In the genomic region with DNA sequence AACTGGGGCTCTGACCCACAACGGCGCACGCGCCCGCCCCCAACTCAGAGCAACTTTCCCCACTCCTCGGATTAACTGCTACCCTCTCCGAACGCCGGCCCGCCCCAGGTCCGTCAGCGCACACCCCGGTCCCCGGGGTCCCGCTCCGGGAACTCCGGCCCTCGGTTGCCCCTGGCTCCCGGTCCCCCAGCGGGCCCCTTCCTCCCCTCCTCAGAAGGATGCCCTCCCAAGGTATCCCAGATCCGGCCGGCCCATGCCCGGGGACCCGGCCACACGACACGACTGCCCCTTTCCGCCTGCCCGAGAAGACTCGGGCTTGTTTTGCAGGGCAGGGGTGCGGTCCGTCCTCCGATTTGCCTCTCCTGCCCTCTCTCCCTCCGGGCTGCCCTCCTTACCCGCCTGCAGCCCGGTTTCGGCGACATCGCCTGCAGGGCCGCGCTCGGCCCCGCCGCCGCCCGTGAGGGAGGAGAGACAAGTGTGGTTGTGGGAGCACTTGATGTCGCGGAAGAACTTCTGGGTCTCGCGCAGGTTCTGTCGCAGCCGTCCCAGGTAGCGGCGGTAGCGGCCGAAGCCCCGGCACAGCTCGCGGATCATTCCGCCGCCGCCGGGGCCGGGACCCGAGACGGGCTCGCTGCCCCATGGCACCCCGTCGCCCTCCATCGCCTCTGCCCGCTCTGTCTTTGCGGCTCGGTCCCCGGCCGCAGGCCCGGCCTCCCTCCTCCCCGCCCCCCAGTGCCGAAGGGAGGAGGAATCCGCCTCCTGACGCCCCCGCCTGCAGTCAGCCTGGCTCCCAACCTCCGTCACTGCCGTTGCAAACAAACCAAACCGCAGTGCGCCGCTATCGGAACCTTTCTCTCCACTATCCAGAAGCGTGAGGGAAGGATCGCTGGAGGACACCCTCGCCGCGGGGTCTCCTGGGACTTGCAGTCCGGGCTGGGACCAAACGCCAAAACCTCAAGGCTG, we compare ENCODE assay signal across 1 cellular context.
TF ChIP-seq lines count a peak whose summit lies in the region.

A gene with protein sequence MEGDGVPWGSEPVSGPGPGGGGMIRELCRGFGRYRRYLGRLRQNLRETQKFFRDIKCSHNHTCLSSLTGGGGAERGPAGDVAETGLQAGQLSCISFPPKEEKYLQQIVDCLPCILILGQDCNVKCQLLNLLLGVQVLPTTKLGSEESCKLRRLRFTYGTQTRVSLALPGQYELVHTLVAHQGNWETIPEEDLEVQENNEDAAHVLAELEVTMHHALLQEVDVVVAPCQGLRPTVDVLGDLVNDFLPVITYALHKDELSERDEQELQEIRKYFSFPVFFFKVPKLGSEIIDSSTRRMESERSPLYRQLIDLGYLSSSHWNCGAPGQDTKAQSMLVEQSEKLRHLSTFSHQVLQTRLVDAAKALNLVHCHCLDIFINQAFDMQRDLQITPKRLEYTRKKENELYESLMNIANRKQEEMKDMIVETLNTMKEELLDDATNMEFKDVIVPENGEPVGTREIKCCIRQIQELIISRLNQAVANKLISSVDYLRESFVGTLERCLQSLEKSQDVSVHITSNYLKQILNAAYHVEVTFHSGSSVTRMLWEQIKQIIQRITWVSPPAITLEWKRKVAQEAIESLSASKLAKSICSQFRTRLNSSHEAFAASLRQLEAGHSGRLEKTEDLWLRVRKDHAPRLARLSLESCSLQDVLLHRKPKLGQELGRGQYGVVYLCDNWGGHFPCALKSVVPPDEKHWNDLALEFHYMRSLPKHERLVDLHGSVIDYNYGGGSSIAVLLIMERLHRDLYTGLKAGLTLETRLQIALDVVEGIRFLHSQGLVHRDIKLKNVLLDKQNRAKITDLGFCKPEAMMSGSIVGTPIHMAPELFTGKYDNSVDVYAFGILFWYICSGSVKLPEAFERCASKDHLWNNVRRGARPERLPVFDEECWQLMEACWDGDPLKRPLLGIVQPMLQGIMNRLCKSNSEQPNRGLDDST (minus strand): TSS at position 827 of the 963 bp plus-strand sequence. CDS start 167 bp downstream, at position 660.

TF ChIP-seq in HepG2, 621 proteins besides CTCF, POLR2A, EP300 and RAD21 (continued from another document and continues in another):
- TF ChIP-seq ZNF607 (CRISPR knock-in tag; IDR thresholded peaks at IDR 0.05; ENCODE audit: borderline replicate concordance) (no peak), ZNF367 (CRISPR knock-in tag; IDR thresholded peaks at IDR 0.05; ENCODE audit: borderline replicate concordance) (no peak), NFE2 (CRISPR knock-in tag; IDR thresholded peaks at IDR 0.05) (no peak), HOXA3 (CRISPR knock-in tag; IDR thresholded peaks at IDR 0.05) (peak; percentile 91), PRDM15 (CRISPR knock-in tag; IDR thresholded peaks at IDR 0.05) (peak; percentile 44; the same call in 1 of the 2 replicates), CREB3 (CRISPR knock-in tag; IDR thresholded peaks at IDR 0.05) (0 out of 2 replicates have a peak, but pooled peaks have one; percentile 54), FOXO1 (CRISPR knock-in tag; IDR thresholded peaks at IDR 0.05) (peak; percentile 66; the same call in 1 of the 2 replicates), ZBTB7B (CRISPR knock-in tag; IDR thresholded peaks at IDR 0.05) (peak; percentile 70; the same call in 1 of the 2 replicates), ZNF772 (CRISPR knock-in tag; IDR thresholded peaks at IDR 0.05) (peak; percentile 84), NFKB2 (CRISPR knock-in tag; IDR thresholded peaks at IDR 0.05; ENCODE audit: borderline replicate concordance) (no peak; the same call in 1 of the 2 replicates), SRSF9 (IDR thresholded peaks at IDR 0.05; ENCODE audit: borderline replicate concordance, insufficient read depth, low read depth, low read length, poor library complexity, severe bottlenecking) (no peak), MATR3 (CRISPR knock-in tag; IDR thresholded peaks at IDR 0.05) (no peak), ZNF773 (CRISPR knock-in tag; IDR thresholded peaks at IDR 0.05; ENCODE audit: borderline replicate concordance) (no peak), NFIB (CRISPR knock-in tag; IDR thresholded peaks at IDR 0.05; ENCODE audit: borderline replicate concordance) (peak; percentile 73; the same call in 1 of the 2 replicates), MED8 (CRISPR knock-in tag; IDR thresholded peaks at IDR 0.05; ENCODE audit: insufficient replicate concordance) (no peak), CEBPG (CRISPR knock-in tag; IDR thresholded peaks at IDR 0.05) (peak; percentile 65), CSRNP2 (CRISPR knock-in tag; conservative IDR thresholded peaks at IDR 0.05; ENCODE audit: low read depth) (no peak), RFX1 (IDR thresholded peaks at IDR 0.05) (no peak), ZNF598 (CRISPR knock-in tag; IDR thresholded peaks at IDR 0.05; ENCODE audit: borderline replicate concordance) (peak; percentile 46; the same call in 1 of the 2 replicates), PTBP1 (IDR thresholded peaks at IDR 0.05; ENCODE audit: low read depth, low read length, poor library complexity, severe bottlenecking) (no peak), ARNTL (CRISPR knock-in tag; IDR thresholded peaks at IDR 0.05) (no peak), DNMT1 (CRISPR knock-in tag; IDR thresholded peaks at IDR 0.05) (peak; percentile 92), GLI4 (CRISPR knock-in tag; IDR thresholded peaks at IDR 0.05; ENCODE audit: borderline replicate concordance) (0 out of 2 replicates have a peak, but pooled peaks have one; percentile 40), REPIN1 (CRISPR knock-in tag; IDR thresholded peaks at IDR 0.05; ENCODE audit: borderline replicate concordance, low read depth) (peak; percentile 75), SRY (CRISPR knock-in tag; IDR thresholded peaks at IDR 0.05) (no peak), ZC3H13 (CRISPR knock-in tag; IDR thresholded peaks at IDR 0.05) (peak; percentile 83), ZNF296 (CRISPR knock-in tag; conservative IDR thresholded peaks at IDR 0.05) (no peak), ZNF83 (CRISPR knock-in tag; IDR thresholded peaks at IDR 0.05; ENCODE audit: borderline replicate concordance) (peak; percentile 82; the same call in 1 of the 2 replicates), ZNF777 (CRISPR knock-in tag; IDR thresholded peaks at IDR 0.05) (peak; percentile 63; the same call in 1 of the 2 replicates), HOXA9 (CRISPR knock-in tag; IDR thresholded peaks at IDR 0.05; ENCODE audit: borderline replicate concordance) (peak; percentile 75; the same call in 1 of the 2 replicates), POGK (CRISPR knock-in tag; conservative IDR thresholded peaks at IDR 0.05) (peak; percentile 87), NCOR1 (IDR thresholded peaks at IDR 0.05; ENCODE audit: borderline replicate concordance, low read length) (no peak)
- TF ChIP-seq, protein P1, sequence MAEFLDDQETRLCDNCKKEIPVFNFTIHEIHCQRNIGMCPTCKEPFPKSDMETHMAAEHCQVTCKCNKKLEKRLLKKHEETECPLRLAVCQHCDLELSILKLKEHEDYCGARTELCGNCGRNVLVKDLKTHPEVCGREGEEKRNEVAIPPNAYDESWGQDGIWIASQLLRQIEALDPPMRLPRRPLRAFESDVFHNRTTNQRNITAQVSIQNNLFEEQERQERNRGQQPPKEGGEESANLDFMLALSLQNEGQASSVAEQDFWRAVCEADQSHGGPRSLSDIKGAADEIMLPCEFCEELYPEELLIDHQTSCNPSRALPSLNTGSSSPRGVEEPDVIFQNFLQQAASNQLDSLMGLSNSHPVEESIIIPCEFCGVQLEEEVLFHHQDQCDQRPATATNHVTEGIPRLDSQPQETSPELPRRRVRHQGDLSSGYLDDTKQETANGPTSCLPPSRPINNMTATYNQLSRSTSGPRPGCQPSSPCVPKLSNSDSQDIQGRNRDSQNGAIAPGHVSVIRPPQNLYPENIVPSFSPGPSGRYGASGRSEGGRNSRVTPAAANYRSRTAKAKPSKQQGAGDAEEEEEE (CRISPR knock-in tag; IDR thresholded peaks at IDR 0.05; ENCODE audit: borderline replicate concordance) = no peak
- TF ChIP-seq, protein P2, sequence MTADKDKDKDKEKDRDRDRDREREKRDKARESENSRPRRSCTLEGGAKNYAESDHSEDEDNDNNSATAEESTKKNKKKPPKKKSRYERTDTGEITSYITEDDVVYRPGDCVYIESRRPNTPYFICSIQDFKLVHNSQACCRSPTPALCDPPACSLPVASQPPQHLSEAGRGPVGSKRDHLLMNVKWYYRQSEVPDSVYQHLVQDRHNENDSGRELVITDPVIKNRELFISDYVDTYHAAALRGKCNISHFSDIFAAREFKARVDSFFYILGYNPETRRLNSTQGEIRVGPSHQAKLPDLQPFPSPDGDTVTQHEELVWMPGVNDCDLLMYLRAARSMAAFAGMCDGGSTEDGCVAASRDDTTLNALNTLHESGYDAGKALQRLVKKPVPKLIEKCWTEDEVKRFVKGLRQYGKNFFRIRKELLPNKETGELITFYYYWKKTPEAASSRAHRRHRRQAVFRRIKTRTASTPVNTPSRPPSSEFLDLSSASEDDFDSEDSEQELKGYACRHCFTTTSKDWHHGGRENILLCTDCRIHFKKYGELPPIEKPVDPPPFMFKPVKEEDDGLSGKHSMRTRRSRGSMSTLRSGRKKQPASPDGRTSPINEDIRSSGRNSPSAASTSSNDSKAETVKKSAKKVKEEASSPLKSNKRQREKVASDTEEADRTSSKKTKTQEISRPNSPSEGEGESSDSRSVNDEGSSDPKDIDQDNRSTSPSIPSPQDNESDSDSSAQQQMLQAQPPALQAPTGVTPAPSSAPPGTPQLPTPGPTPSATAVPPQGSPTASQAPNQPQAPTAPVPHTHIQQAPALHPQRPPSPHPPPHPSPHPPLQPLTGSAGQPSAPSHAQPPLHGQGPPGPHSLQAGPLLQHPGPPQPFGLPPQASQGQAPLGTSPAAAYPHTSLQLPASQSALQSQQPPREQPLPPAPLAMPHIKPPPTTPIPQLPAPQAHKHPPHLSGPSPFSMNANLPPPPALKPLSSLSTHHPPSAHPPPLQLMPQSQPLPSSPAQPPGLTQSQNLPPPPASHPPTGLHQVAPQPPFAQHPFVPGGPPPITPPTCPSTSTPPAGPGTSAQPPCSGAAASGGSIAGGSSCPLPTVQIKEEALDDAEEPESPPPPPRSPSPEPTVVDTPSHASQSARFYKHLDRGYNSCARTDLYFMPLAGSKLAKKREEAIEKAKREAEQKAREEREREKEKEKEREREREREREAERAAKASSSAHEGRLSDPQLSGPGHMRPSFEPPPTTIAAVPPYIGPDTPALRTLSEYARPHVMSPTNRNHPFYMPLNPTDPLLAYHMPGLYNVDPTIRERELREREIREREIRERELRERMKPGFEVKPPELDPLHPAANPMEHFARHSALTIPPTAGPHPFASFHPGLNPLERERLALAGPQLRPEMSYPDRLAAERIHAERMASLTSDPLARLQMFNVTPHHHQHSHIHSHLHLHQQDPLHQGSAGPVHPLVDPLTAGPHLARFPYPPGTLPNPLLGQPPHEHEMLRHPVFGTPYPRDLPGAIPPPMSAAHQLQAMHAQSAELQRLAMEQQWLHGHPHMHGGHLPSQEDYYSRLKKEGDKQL (CRISPR knock-in tag; IDR thresholded peaks at IDR 0.05; ENCODE audit: low read depth) = no peak; the same call in 1 of the 2 replicates
